ENCODE assay signal across 8 cellular contexts in genomic region chr4:151099976-151100417, GRCh38. TPM values are rescaled to one million over a fixed set of nuclear protein-coding genes. Genes with fewer than 3 reads are reported as not detected.
DNase-seq lines count a peak whose midpoint lies in the region; ATAC-seq lines count a peak whose summit lies in the region.

No MANE protein-coding gene starts in this region.

- H3K36me3 Mint-ChIP-seq in activated naive CD8-positive, alpha-beta T cell = peaks cover 26% of the 10 kb centered on the region

- no peaks in the 10 kb centered on the region for H3K9me3 Mint-ChIP-seq in activated naive CD8-positive, alpha-beta T cell (ENCODE audit: low read depth)

- H3K9me3 ChIP-seq in ES-I3 (ENCODE audit: control insufficient read depth, insufficient read depth, low read length) = no peaks in the 10 kb centered on the region

- H3K27me3 Mint-ChIP-seq in activated naive CD8-positive, alpha-beta T cell = no peaks in the 10 kb centered on the region

- DNase-seq in left cardiac atrium = no peak
- peak; percentile 46 for DNase-seq in renal cortical epithelial cell (ENCODE audit: low read depth)
- DNase-seq in NCI-H1105 treated with DMSO at 0.1 percent for 48 hours (lab: John Stamatoyannopoulos, UW) = no peak

- ATAC-seq in HG02852 (IDR thresholded peaks at IDR 0.05; ENCODE audit: unreplicated experiment) = peak; percentile 1
- ATAC-seq in left cardiac atrium = peak; percentile 36 to 44
- ATAC-seq in HG03442 (IDR thresholded peaks at IDR 0.05; ENCODE audit: unreplicated experiment) = no peak
- ATAC-seq in HG03342 (IDR thresholded peaks at IDR 0.05; ENCODE audit: unreplicated experiment) = no peak

- peaks cover 45% of the 10 kb centered on the region for H3K4me1 Mint-ChIP-seq in activated naive CD8-positive, alpha-beta T cell (ENCODE audit: low read depth)

- H3K9ac ChIP-seq in ES-I3 (ENCODE audit: low read depth, low read length) = peak overlapping the region; percentile 95

- H3K27ac Mint-ChIP-seq in activated naive CD8-positive, alpha-beta T cell = peak overlapping the region; percentile 99

- peak overlapping the region; percentile 99 for H3K4me3 Mint-ChIP-seq in activated naive CD8-positive, alpha-beta T cell

- intact Hi-C loops in left cardiac atrium (cut with DNase I) = no loop called here

- H3K36me3 ChIP-seq in ES-I3 (ENCODE audit: insufficient read depth, low read length) = peaks cover 32% of the 10 kb centered on the region

- no peaks in the 10 kb centered on the region for H3K4me1 ChIP-seq in ES-I3 (ENCODE audit: insufficient read depth, low read length)

RNA-seq across cellular contexts. Expression of gene RPS3A, which starts 0.6 kb away (rescaled TPM):
- total RNA-seq in left cardiac atrium (1,000 to 10,000 TPM; 1,101 to 1,193 TPM), renal cortical epithelial cell (2,300 and 2,775 TPM in 2 replicates)

Comparison
In these comparisons a context has a peak if more than half of its experiments do, and no peak if none do; other contexts are left out.
1. ATAC-seq: peak in HG02852 (single experiment) and left cardiac atrium (2 of 2); none in HG03442 (single experiment) and HG03342 (single experiment).